ENCODE assay signal across 1 cellular context in genomic region chr17:38415250-38416194, GRCh38.
TF ChIP-seq lines count a peak whose summit lies in the region.

No MANE protein-coding gene starts in this region.

TF ChIP-seq in HepG2, 621 proteins besides CTCF, POLR2A, EP300 and RAD21 (continued from another document and continues in another):
- peak; percentile 91 for TF ChIP-seq HNRNPH1 (optimal IDR thresholded peaks at IDR 0.05; ENCODE audit: low read depth, low read length)
- no peak for TF ChIP-seq ZNF557 (CRISPR knock-in tag; IDR thresholded peaks at IDR 0.05)
- no peak for TF ChIP-seq ZNF10 (CRISPR knock-in tag; IDR thresholded peaks at IDR 0.05; ENCODE audit: borderline replicate concordance, low read depth)
- TF ChIP-seq TCF12 (IDR thresholded peaks at IDR 0.05): no peak
- no peak for TF ChIP-seq TCF12 (CRISPR knock-in tag; IDR thresholded peaks at IDR 0.05)
- 0 out of 2 replicates have a peak, but pooled peaks have one; percentile 38 for TF ChIP-seq ZNF792 (CRISPR knock-in tag; IDR thresholded peaks at IDR 0.05)
- TF ChIP-seq, protein P1, sequence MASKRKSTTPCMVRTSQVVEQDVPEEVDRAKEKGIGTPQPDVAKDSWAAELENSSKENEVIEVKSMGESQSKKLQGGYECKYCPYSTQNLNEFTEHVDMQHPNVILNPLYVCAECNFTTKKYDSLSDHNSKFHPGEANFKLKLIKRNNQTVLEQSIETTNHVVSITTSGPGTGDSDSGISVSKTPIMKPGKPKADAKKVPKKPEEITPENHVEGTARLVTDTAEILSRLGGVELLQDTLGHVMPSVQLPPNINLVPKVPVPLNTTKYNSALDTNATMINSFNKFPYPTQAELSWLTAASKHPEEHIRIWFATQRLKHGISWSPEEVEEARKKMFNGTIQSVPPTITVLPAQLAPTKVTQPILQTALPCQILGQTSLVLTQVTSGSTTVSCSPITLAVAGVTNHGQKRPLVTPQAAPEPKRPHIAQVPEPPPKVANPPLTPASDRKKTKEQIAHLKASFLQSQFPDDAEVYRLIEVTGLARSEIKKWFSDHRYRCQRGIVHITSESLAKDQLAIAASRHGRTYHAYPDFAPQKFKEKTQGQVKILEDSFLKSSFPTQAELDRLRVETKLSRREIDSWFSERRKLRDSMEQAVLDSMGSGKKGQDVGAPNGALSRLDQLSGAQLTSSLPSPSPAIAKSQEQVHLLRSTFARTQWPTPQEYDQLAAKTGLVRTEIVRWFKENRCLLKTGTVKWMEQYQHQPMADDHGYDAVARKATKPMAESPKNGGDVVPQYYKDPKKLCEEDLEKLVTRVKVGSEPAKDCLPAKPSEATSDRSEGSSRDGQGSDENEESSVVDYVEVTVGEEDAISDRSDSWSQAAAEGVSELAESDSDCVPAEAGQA (IDR thresholded peaks at IDR 0.05; ENCODE audit: low read depth): no peak
- TF ChIP-seq, protein P1 (CRISPR knock-in tag; IDR thresholded peaks at IDR 0.05; ENCODE audit: borderline replicate concordance): no peak
- no peak for TF ChIP-seq ZNF530 (CRISPR knock-in tag; IDR thresholded peaks at IDR 0.05; ENCODE audit: low read depth)
- no peak for TF ChIP-seq AHR (CRISPR knock-in tag; IDR thresholded peaks at IDR 0.05)
- TF ChIP-seq ZNF235 (CRISPR knock-in tag; IDR thresholded peaks at IDR 0.05; ENCODE audit: borderline replicate concordance): no peak
- TF ChIP-seq ZNF3 (CRISPR knock-in tag; IDR thresholded peaks at IDR 0.05): no peak
- no peak for TF ChIP-seq THYN1 (CRISPR knock-in tag; IDR thresholded peaks at IDR 0.05; ENCODE audit: borderline replicate concordance, low read depth)
- TF ChIP-seq SATB2 (CRISPR knock-in tag; IDR thresholded peaks at IDR 0.05): no peak
- TF ChIP-seq RORA (CRISPR knock-in tag; IDR thresholded peaks at IDR 0.05): no peak
- no peak for TF ChIP-seq ZNF576 (CRISPR knock-in tag; IDR thresholded peaks at IDR 0.05)
- no peak for TF ChIP-seq TFDP1 (CRISPR knock-in tag; IDR thresholded peaks at IDR 0.05; ENCODE audit: borderline replicate concordance)
- TF ChIP-seq HNRNPLL (IDR thresholded peaks at IDR 0.05; ENCODE audit: low read depth, low read length, poor library complexity, severe bottlenecking): peak; percentile 21
- TF ChIP-seq CAMTA2 (CRISPR knock-in tag; IDR thresholded peaks at IDR 0.05; ENCODE audit: borderline replicate concordance): no peak; the same call in 1 of the 2 replicates
- TF ChIP-seq ZNF674 (CRISPR knock-in tag; IDR thresholded peaks at IDR 0.05; ENCODE audit: low read depth): peak; percentile 88; the same call in 1 of the 2 replicates
- no peak for TF ChIP-seq ADNP (CRISPR knock-in tag; IDR thresholded peaks at IDR 0.05)
- TF ChIP-seq KLF15 (CRISPR knock-in tag; IDR thresholded peaks at IDR 0.05; ENCODE audit: borderline replicate concordance): no peak
- TF ChIP-seq ISX (CRISPR knock-in tag; conservative IDR thresholded peaks at IDR 0.05): no peak
- TF ChIP-seq, protein P2, sequence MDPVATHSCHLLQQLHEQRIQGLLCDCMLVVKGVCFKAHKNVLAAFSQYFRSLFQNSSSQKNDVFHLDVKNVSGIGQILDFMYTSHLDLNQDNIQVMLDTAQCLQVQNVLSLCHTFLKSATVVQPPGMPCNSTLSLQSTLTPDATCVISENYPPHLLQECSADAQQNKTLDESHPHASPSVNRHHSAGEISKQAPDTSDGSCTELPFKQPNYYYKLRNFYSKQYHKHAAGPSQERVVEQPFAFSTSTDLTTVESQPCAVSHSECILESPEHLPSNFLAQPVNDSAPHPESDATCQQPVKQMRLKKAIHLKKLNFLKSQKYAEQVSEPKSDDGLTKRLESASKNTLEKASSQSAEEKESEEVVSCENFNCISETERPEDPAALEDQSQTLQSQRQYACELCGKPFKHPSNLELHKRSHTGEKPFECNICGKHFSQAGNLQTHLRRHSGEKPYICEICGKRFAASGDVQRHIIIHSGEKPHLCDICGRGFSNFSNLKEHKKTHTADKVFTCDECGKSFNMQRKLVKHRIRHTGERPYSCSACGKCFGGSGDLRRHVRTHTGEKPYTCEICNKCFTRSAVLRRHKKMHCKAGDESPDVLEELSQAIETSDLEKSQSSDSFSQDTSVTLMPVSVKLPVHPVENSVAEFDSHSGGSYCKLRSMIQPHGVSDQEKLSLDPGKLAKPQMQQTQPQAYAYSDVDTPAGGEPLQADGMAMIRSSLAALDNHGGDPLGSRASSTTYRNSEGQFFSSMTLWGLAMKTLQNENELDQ (CRISPR knock-in tag; IDR thresholded peaks at IDR 0.05; ENCODE audit: borderline replicate concordance): no peak
- peak; percentile 69 for TF ChIP-seq ZBTB7B (CRISPR knock-in tag; IDR thresholded peaks at IDR 0.05)
- TF ChIP-seq ATF7-NPFF (CRISPR knock-in tag; IDR thresholded peaks at IDR 0.05; ENCODE audit: low read depth): no peak
- TF ChIP-seq SMC3 (IDR thresholded peaks at IDR 0.05; ENCODE audit: low read length): no peak
- TF ChIP-seq NFKB2 (CRISPR knock-in tag; IDR thresholded peaks at IDR 0.05; ENCODE audit: borderline replicate concordance): peak; percentile 9; the same call in 1 of the 2 replicates
- no peak for TF ChIP-seq ZFP36L2 (CRISPR knock-in tag; IDR thresholded peaks at IDR 0.05)
- no peak for TF ChIP-seq ZNF143 (CRISPR knock-in tag; IDR thresholded peaks at IDR 0.05)
- TF ChIP-seq, protein P3, sequence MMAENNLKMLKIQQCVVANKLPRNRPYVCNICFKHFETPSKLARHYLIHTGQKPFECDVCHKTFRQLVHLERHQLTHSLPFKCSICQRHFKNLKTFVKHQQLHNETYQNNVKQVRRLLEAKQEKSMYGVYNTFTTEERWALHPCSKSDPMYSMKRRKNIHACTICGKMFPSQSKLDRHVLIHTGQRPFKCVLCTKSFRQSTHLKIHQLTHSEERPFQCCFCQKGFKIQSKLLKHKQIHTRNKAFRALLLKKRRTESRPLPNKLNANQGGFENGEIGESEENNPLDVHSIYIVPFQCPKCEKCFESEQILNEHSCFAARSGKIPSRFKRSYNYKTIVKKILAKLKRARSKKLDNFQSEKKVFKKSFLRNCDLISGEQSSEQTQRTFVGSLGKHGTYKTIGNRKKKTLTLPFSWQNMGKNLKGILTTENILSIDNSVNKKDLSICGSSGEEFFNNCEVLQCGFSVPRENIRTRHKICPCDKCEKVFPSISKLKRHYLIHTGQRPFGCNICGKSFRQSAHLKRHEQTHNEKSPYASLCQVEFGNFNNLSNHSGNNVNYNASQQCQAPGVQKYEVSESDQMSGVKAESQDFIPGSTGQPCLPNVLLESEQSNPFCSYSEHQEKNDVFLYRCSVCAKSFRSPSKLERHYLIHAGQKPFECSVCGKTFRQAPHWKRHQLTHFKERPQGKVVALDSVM (CRISPR knock-in tag; IDR thresholded peaks at IDR 0.05): peak; percentile 73; the same call in 1 of the 2 replicates
- peak; percentile 50; the same call in 1 of the 2 replicates for TF ChIP-seq HHEX (CRISPR knock-in tag; IDR thresholded peaks at IDR 0.05)
- TF ChIP-seq, protein P4, sequence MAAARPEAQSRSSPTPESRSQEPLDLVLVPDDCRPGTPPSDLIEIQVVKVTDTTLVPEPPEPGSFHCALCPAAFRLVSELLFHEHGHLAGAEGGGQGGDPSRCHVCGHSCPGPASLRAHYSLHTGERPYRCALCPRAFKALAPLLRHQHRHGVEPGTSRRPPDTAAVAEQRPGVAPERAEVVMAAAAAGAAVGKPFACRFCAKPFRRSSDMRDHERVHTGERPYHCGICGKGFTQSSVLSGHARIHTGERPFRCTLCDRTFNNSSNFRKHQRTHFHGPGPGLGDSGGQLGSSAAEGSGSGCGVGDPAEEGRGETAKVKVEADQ (CRISPR knock-in tag; IDR thresholded peaks at IDR 0.05; ENCODE audit: borderline replicate concordance): no peak
- peak; percentile 72 for TF ChIP-seq SP5 (CRISPR knock-in tag; IDR thresholded peaks at IDR 0.05; ENCODE audit: borderline replicate concordance, low read depth)
- no peak for TF ChIP-seq SPEN (CRISPR knock-in tag; IDR thresholded peaks at IDR 0.05; ENCODE audit: low read depth)
- no peak for TF ChIP-seq STAT5B (CRISPR knock-in tag; IDR thresholded peaks at IDR 0.05)
- peak; percentile 54 for TF ChIP-seq ETV6 (CRISPR knock-in tag; conservative IDR thresholded peaks at IDR 0.05)
- TF ChIP-seq RFX3 (CRISPR knock-in tag; IDR thresholded peaks at IDR 0.05): no peak
- TF ChIP-seq SETDB1 (CRISPR knock-in tag; IDR thresholded peaks at IDR 0.05; ENCODE audit: borderline replicate concordance): no peak
- TF ChIP-seq ZMAT3 (CRISPR knock-in tag; conservative IDR thresholded peaks at IDR 0.05): no peak; the same call in 1 of the 2 replicates
- peak; percentile 83 for TF ChIP-seq ZNF724P (CRISPR knock-in tag; IDR thresholded peaks at IDR 0.05; ENCODE audit: borderline replicate concordance)
- TF ChIP-seq TERF1 (CRISPR knock-in tag; IDR thresholded peaks at IDR 0.05): no peak
- TF ChIP-seq, protein P5, sequence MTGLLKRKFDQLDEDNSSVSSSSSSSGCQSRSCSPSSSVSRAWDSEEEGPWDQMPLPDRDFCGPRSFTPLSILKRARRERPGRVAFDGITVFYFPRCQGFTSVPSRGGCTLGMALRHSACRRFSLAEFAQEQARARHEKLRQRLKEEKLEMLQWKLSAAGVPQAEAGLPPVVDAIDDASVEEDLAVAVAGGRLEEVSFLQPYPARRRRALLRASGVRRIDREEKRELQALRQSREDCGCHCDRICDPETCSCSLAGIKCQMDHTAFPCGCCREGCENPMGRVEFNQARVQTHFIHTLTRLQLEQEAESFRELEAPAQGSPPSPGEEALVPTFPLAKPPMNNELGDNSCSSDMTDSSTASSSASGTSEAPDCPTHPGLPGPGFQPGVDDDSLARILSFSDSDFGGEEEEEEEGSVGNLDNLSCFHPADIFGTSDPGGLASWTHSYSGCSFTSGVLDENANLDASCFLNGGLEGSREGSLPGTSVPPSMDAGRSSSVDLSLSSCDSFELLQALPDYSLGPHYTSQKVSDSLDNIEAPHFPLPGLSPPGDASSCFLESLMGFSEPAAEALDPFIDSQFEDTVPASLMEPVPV (CRISPR knock-in tag; IDR thresholded peaks at IDR 0.05): no peak
- TF ChIP-seq ZNF749 (CRISPR knock-in tag; IDR thresholded peaks at IDR 0.05; ENCODE audit: borderline replicate concordance): no peak
- TF ChIP-seq RFXAP (CRISPR knock-in tag; IDR thresholded peaks at IDR 0.05; ENCODE audit: borderline replicate concordance): no peak
- no peak for TF ChIP-seq HMGA1 (CRISPR knock-in tag; conservative IDR thresholded peaks at IDR 0.05)
- TF ChIP-seq, protein P6, sequence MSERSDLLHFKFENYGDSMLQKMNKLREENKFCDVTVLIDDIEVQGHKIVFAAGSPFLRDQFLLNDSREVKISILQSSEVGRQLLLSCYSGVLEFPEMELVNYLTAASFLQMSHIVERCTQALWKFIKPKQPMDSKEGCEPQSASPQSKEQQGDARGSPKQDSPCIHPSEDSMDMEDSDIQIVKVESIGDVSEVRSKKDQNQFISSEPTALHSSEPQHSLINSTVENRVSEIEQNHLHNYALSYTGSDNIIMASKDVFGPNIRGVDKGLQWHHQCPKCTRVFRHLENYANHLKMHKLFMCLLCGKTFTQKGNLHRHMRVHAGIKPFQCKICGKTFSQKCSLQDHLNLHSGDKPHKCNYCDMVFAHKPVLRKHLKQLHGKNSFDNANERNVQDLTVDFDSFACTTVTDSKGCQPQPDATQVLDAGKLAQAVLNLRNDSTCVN (CRISPR knock-in tag; IDR thresholded peaks at IDR 0.05; ENCODE audit: borderline replicate concordance): no peak
- TF ChIP-seq ZNF484 (CRISPR knock-in tag; IDR thresholded peaks at IDR 0.05; ENCODE audit: borderline replicate concordance, low read depth): no peak
- TF ChIP-seq ASH2L (IDR thresholded peaks at IDR 0.05; ENCODE audit: insufficient read length, low read depth, low read length): no peak
- no peak for TF ChIP-seq ZBTB20 (CRISPR knock-in tag; IDR thresholded peaks at IDR 0.05; ENCODE audit: borderline replicate concordance, low read depth)
